7 cellular contexts compared by ENCODE assay signal in the genomic region with DNA sequence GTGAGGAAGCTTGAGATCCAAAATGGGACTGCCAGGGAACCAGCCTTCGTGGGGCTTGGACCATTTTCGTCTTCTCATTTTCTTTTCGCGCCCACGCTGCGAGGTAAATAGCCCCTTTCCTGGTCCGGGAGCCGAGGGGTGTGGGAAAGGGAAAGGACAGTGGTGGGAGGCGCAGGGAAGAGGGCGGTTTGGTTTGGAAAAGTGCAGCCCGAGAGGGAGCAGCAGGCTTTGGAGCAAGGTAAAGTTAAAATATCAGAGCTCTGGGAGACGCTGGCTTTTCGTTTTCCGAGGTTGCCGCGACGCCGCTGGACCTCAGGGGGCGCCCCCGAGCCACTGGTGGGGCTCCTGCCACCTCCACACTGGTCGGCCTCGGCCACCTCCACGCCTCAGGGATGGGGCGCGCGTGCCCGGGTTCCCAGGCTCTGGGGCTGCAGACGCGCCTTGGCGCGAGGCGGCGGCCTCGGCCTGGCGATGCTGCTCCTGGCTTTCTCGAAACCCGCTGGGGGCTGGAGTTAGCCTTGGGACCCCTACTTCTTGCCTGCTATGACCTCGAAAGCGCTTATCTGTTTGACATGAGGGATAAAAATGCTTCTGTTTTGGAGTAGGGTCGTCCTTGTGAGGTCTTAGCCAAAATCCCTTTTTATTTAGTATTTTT. TPM values are rescaled to one million over a fixed set of nuclear protein-coding genes. Genes with fewer than 3 reads are reported as not detected.
A peak's percentile ranks its signal among the peaks of the same experiment; 100 is the strongest.
DNase-seq lines count a peak whose midpoint lies in the region; ATAC-seq and TF ChIP-seq lines count a peak whose summit lies in the region.

No MANE protein-coding gene starts in this region.

- no peak for ATAC-seq in HG02884 (IDR thresholded peaks at IDR 0.05; ENCODE audit: unreplicated experiment)

- H3K4me3 ChIP-seq in Peyer's patch = peak overlapping the region in 3 of 4 donors; percentile 61 to 74 (median 72)
- H3K4me3 ChIP-seq in fibroblast of the aortic adventitia (ENCODE audit: low read depth, low read length) = peak overlapping the region; percentile 88
- H3K4me3 ChIP-seq in muscle layer of duodenum (ENCODE audit: low read depth in 1 of 2, low read length in 2 of 2) = peak overlapping the region; percentile 77 to 79
- no peak overlapping the region for H3K4me3 ChIP-seq in Karpas-422 (ENCODE audit: low read length)

- H3K4me2 ChIP-seq in Karpas-422 (ENCODE audit: low read depth, low read length, poor library complexity, severe bottlenecking) = no peak overlapping the region

- H3K27me3 ChIP-seq in Peyer's patch (no peaks in the 10 kb centered on the region), muscle layer of duodenum (ENCODE audit: low read depth, low read length) (no peaks in the 10 kb centered on the region), Karpas-422 (ENCODE audit: low read length) (no peaks in the 10 kb centered on the region)

- peaks cover 0 to 11% (median 2%) of the 10 kb centered on the region in 4 donors for H3K4me1 ChIP-seq in Peyer's patch
- H3K4me1 ChIP-seq in muscle layer of duodenum (ENCODE audit: control insufficient read depth in 1 of 2, insufficient read depth in 2 of 2, low read length in 2 of 2) = peaks cover 0 to 18% of the 10 kb centered on the region in 2 donors
- no peaks in the 10 kb centered on the region for H3K4me1 ChIP-seq in Karpas-422 (ENCODE audit: low read length)

- no peaks in the 10 kb centered on the region for H3K9me2 ChIP-seq in Karpas-422 (replicated peaks; ENCODE audit: insufficient read depth, low read length)

- no peaks in the 10 kb centered on the region for H3K36me3 ChIP-seq in Peyer's patch
- peaks cover 0 to 3% of the 10 kb centered on the region in 2 donors for H3K36me3 ChIP-seq in muscle layer of duodenum (ENCODE audit: control insufficient read depth in 1 of 2, insufficient read depth in 2 of 2, low read length in 2 of 2)
- no peaks in the 10 kb centered on the region for H3K36me3 ChIP-seq in Karpas-422 (ENCODE audit: insufficient read depth, low read length)

- DNase-seq in Peyer's patch (peak in 2 of 3 donors; percentile 83 to 87), fibroblast of the aortic adventitia (ENCODE audit: low read depth) (peak; percentile 70), NCI-H1417 treated with DMSO at 0.1 percent for 48 hours (lab: John Stamatoyannopoulos, UW) (no peak), Karpas-422 (no peak)

- H3K9me3 ChIP-seq in Peyer's patch (no peaks in the 10 kb centered on the region), muscle layer of duodenum (ENCODE audit: control insufficient read depth in 1 of 2, low read length in 2 of 2) (no peaks in the 10 kb centered on the region), Karpas-422 (ENCODE audit: low read length) (peaks cover 15% of the 10 kb centered on the region; the same call in 1 of the 2 replicates)

- H4K20me1 ChIP-seq in Karpas-422 (ENCODE audit: insufficient read depth, low read depth, low read length) = no peaks in the 10 kb centered on the region

- TF ChIP-seq POLR2A in Peyer's patch (IDR thresholded peaks at IDR 0.05) = no peak

- no peak overlapping the region for H3K9ac ChIP-seq in Karpas-422 (ENCODE audit: low read length)

- peak overlapping the region in 1 of 4 donors; percentile 16 for H3K27ac ChIP-seq in Peyer's patch
- peak overlapping the region; percentile 57 for H3K27ac ChIP-seq in muscle layer of duodenum (ENCODE audit: low read length)
- no peak overlapping the region for H3K27ac ChIP-seq in Karpas-422 (ENCODE audit: low read length)

- TF ChIP-seq CTCF in GM12872 (IDR thresholded peaks at IDR 0.05; ENCODE audit: insufficient read depth, low read depth, low read length) = peak; percentile 50
- TF ChIP-seq CTCF in Peyer's patch (IDR thresholded peaks at IDR 0.05) = peak in 4 of 6 experiments; percentile 61 to 85 (median 70)
- TF ChIP-seq CTCF in fibroblast of the aortic adventitia (IDR thresholded peaks at IDR 0.05; ENCODE audit: insufficient read depth, low read length) = peak; percentile 81

- H3K79me2 ChIP-seq in Karpas-422 (ENCODE audit: low read length) = no peaks in the 10 kb centered on the region

- no peak overlapping the region for H2AFZ ChIP-seq in Karpas-422 (ENCODE audit: low read length)

RNA-seq across cellular contexts. Expression of gene PTPRG, which starts 3.2 kb away (rescaled TPM):
- 10 to 100 TPM; 33.5 to 56.6 (median 46.9) TPM for total RNA-seq in Peyer's patch
- 27.6 and 52.0 TPM in 2 replicates for total RNA-seq in fibroblast of the aortic adventitia (ENCODE audit: low replicate concordance)
- 0.47 TPM in 1 of 2 replicates, not detected in the other for total RNA-seq in Karpas-422 (2014; rRNA removed; shearing (Covaris generic); ENCODE audit: low replicate concordance)

Comparison
In these comparisons a context has a peak if more than half of its experiments do, and no peak if none do; other contexts are left out.
1. DNase-seq: peak in Peyer's patch (2 of 3) and fibroblast of the aortic adventitia (single experiment); none in NCI-H1417 treated with DMSO at 0.1 percent for 48 hours (single experiment) and Karpas-422 (single experiment).
2. RNA of gene PTPRG, which starts 3.2 kb away (total RNA-seq): 27.6 to 52.0 TPM in fibroblast of the aortic adventitia and 33.5 to 56.6 TPM in Peyer's patch; 0.47 TPM in Karpas-422; every median in the first group is over 10 times any median in the second.
3. Peak in every context shown above with its lines, with median percentiles within 50 percentile points of each other: CTCF ChIP-seq.